In genomic region chr15:60299452-60300047, GRCh38 we compare ENCODE assay signal across 10 cellular contexts.
DNase-seq lines count a peak whose midpoint lies in the region; ATAC-seq and FAIRE-seq lines count a peak whose summit lies in the region.
"Had no signal": no experiment of that assay in that cellular context is flagged by ENCODE, and none has a peak within 500 bp of the region (broad histone marks: within the 10 kb centered on the region; RNA-seq: fewer than 3 reads in every experiment).

No MANE protein-coding gene starts in this region.

- ATAC-seq in GM21447 (IDR thresholded peaks at IDR 0.05; ENCODE audit: unreplicated experiment) = no peak

- FAIRE-seq in urothelium cell line (lab: Jason Lieb, UNC) = no peak

- peak; percentile 80 for DNase-seq in D341Med (ENCODE audit: low spot score)
- peak; percentile 68 for DNase-seq in NCI-H187 treated with DMSO at 0.1 percent for 48 hours (lab: John Stamatoyannopoulos, UW)
- peak; percentile 78 for DNase-seq in astrocyte of the hippocampus (ENCODE audit: low read depth, low spot score)
- DNase-seq in kidney tubule cell (ENCODE audit: low spot score) = peak; percentile 43
- no peak for DNase-seq in NOMO-1 treated with dmso at 0.1 percent for 144 hours (lab: John Stamatoyannopoulos, UW; ENCODE audit: unreplicated experiment)
- no peak for DNase-seq in urothelium cell line (ENCODE audit: low spot score)
- DNase-seq in SIG-M5 treated with dmso at 0.1 percent for 504 hours (lab: John Stamatoyannopoulos, UW; ENCODE audit: unreplicated experiment) = no peak
- DNase-seq: activated CD4-positive, alpha-beta memory T cell treated with anti-CD3 and anti-CD28 coated beads for 36 hours; immature natural killer cell had no signal

Comparison
In these comparisons a context has a peak if more than half of its experiments do, and no peak if none do; other contexts are left out.
1. DNase-seq: peak in D341Med (single experiment), NCI-H187 treated with DMSO at 0.1 percent for 48 hours (single experiment), astrocyte of the hippocampus (single experiment) and kidney tubule cell (single experiment); none in NOMO-1 treated with dmso at 0.1 percent for 144 hours (single experiment), urothelium cell line (single experiment) and SIG-M5 treated with dmso at 0.1 percent for 504 hours (single experiment).